23 cellular contexts compared by ENCODE assay signal in the genomic region with DNA sequence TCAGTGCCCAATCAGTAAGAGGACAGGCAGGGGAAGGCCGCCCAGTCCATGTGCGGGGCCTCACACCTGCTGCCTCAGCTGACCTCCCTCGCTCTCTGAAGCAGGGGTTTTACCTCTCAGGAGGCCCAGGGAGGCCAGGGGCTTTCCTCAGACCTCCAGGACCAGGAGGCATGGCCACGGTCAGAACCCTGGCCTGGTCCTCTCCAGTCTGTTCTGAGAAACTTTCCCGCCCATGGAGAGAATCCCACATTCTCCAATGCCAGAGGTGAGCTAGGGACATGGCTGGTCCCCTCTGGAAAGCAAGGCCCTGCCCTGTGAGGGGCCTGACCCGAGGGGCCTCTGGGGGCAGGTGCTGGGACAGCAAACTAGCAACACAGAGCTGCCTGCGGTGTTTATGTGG.
"Had no signal": no experiment of that assay in that cellular context is flagged by ENCODE, and none has a peak within 500 bp of the region (broad histone marks: within the 10 kb centered on the region; RNA-seq: fewer than 3 reads in every experiment).

No MANE protein-coding gene starts in this region.

- H3K36me3 ChIP-seq: heart left ventricle, stomach, thyroid gland, upper lobe of left lung had no signal

- H3K4me3 Mint-ChIP-seq: activated naive CD8-positive, alpha-beta T cell; effector memory CD8-positive, alpha-beta T cell; natural killer cell; stimulated activated naive B cell treated with anti-CD40 and anti-IgM and Interleukin-4, amounts not matched to agents 10 μg/mL and 1 μg/mL and 100 μg/mL, for 72 hours had no signal

- H3K4me3 ChIP-seq: heart left ventricle, skin epidermis, stomach, thyroid gland, upper lobe of left lung had no signal

- DNase-seq: activated CD4-positive, alpha-beta T cell treated with anti-CD3 and anti-CD28 coated beads for 4 hours; activated CD4-positive, alpha-beta T cell treated with anti-CD3 and anti-CD28 coated beads, Interleukin-2, amount 50 U/mL, for 4 hours; activated CD4-positive, CD25-positive, alpha-beta regulatory T cell; activated effector memory CD4-positive, alpha-beta T cell treated with Interleukin-2 at 50 U/mL for 16 hours; activated naive CD4-positive, alpha-beta T cell treated with Interleukin-2 at 50 U/mL for 16 hours; activated T-cell treated with anti-CD3 and anti-CD28 coated beads for 4 hours; anterior cingulate cortex; cortex of kidney; effector memory CD8-positive, alpha-beta T cell; natural killer cell; stimulated activated CD4-positive, alpha-beta T cell treated with anti-CD3 and anti-CD28 coated beads, Interleukin-1b, Interleukin-23, amount 100 ng/mL, for 48 hours; stimulated activated CD4-positive, alpha-beta T cell treated with anti-CD3 and anti-CD28 coated beads, Interleukin-4, amount 100 ng/mL, for 4 hours; stimulated activated CD8-positive, alpha-beta memory T cell treated with anti-CD3 and anti-CD28 coated beads, Interleukin-4, amount 100 ng/mL, for 48 hours; stimulated activated naive B cell treated with anti-CD40 and anti-IgM and Interleukin-4, amounts not matched to agents 10 μg/mL and 1 μg/mL and 100 μg/mL, for 72 hours; T-helper 2 cell had no signal

- H3K9me3 Mint-ChIP-seq: effector memory CD8-positive, alpha-beta T cell; natural killer cell; stimulated activated naive B cell treated with anti-CD40 and anti-IgM and Interleukin-4, amounts not matched to agents 10 μg/mL and 1 μg/mL and 100 μg/mL, for 72 hours had no signal

- H3K9me3 ChIP-seq: heart left ventricle, stomach, thyroid gland, upper lobe of left lung had no signal

- FAIRE-seq: endothelial cell of umbilical vein had no signal

- H3K27me3 Mint-ChIP-seq: activated naive CD8-positive, alpha-beta T cell; stimulated activated naive B cell treated with anti-CD40 and anti-IgM and Interleukin-4, amounts not matched to agents 10 μg/mL and 1 μg/mL and 100 μg/mL, for 72 hours had no signal

- H3K27ac ChIP-seq: heart left ventricle, thyroid gland, upper lobe of left lung had no signal

- H3K36me3 Mint-ChIP-seq: activated naive CD8-positive, alpha-beta T cell; brain; natural killer cell; stimulated activated naive B cell treated with anti-CD40 and anti-IgM and Interleukin-4, amounts not matched to agents 10 μg/mL and 1 μg/mL and 100 μg/mL, for 72 hours had no signal

- H3K27ac Mint-ChIP-seq: activated naive CD8-positive, alpha-beta T cell; natural killer cell; stimulated activated naive B cell treated with anti-CD40 and anti-IgM and Interleukin-4, amounts not matched to agents 10 μg/mL and 1 μg/mL and 100 μg/mL, for 72 hours had no signal

- H3K27me3 ChIP-seq: stomach, thyroid gland, upper lobe of left lung had no signal
